In the genomic region with DNA sequence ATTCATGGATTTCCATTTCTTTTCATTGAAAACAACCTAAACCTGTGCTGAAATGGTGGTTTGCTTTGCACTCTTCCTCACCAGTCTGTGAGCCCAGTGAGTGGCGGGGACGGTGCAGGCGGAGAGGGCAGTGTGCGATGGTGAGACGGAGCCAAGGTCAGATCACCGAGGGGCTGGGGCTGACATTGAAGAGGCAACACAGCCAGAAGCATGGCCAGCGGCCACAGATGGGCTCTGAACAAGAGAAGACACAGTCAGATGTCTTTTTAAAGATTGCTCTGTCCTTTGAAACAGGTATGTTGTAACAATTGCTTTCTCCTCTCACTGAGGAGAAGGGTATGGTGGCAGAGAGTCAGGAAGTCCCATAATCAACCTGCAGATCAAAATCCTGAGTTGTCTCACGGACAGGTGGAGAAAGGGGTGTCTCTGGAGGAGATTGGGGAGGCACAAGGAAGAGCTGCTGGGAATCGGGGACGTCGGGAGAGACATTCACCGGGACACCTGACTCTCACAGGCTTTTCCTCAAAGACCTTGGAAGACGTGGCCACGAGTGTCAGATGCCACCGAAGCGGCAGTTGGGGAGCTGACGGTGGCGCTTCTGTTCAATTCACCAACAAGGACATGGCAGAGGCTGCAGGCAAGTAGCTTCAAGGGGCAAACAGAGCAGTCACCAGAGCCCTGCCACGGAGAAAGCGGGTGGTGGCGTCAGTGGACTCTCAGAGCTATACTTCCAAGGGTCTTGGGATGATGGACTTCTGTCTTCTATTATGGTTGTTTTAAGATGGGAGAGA, we compare ENCODE assay signal across 24 cellular contexts.
"Had no signal": no experiment of that assay in that cellular context is flagged by ENCODE, and none has a peak within 500 bp of the region (broad histone marks: within the 10 kb centered on the region; RNA-seq: fewer than 3 reads in every experiment).

No MANE protein-coding gene starts in this region.

- DNase-seq: activated CD4-positive, alpha-beta T cell treated with anti-CD3 and anti-CD28 coated beads, Interleukin-2, amount 10 ng/mL, durations not matched to agents 24 days and 14 days; activated CD4-positive, alpha-beta T cell treated with anti-CD3 and anti-CD28 coated beads, Interleukin-2, amount 50 U/mL, for 48 hours; activated CD4-positive, CD25-positive, alpha-beta regulatory T cell treated with anti-CD3 and anti-CD28 coated beads, Interleukin-2, amount 50 U/mL, for 72 hours; activated CD8-positive, alpha-beta memory T cell treated with anti-CD3 and anti-CD28 coated beads, Interleukin-2, amount 10 ng/mL, durations not matched to agents 7 days and 5 days; activated effector memory CD4-positive, alpha-beta T cell treated with Interleukin-2 at 50 U/mL for 16 hours; activated naive CD4-positive, alpha-beta T cell; activated T-cell treated with anti-CD3 and anti-CD28 coated beads, Interleukin-2, amount 50 U/mL, for 24 hours; aorta; central memory CD4-positive, alpha-beta T cell; MM.1S; NCI-H1092; NCI-H1417; NCI-H1694; NCI-H2029; NCI-H2107; NCI-H345; NCI-H510A; NCI-H69; Peyer's patch; Right ventricle myocardium superior had no signal

- FAIRE-seq: bronchial epithelial cell had no signal

- ATAC-seq: activated CD8-positive, alpha-beta memory T cell treated with anti-CD3 and anti-CD28 coated beads, Interleukin-2, amount 10 ng/mL, durations not matched to agents 7 days and 5 days; WTC11 had no signal

- H3K9me3 ChIP-seq: Peyer's patch had no signal

- H3K27ac ChIP-seq: KMS-11, Peyer's patch, RWPE1 had no signal

- H3K4me1 ChIP-seq: Peyer's patch had no signal

- H3K36me3 ChIP-seq: Peyer's patch had no signal

- H3K4me3 ChIP-seq: Peyer's patch had no signal

- H3K27me3 ChIP-seq: Peyer's patch had no signal

- H3K9ac ChIP-seq: KMS-11 had no signal
